ENCODE assay signal across 15 cellular contexts in genomic region chr15:65074946-65075345, GRCh38. TPM values are rescaled to one million over a fixed set of nuclear protein-coding genes. Genes with fewer than 3 reads are reported as not detected.
"Had no signal": no experiment of that assay in that cellular context is flagged by ENCODE, and none has a peak within 500 bp of the region (broad histone marks: within the 10 kb centered on the region; RNA-seq: fewer than 3 reads in every experiment).

No MANE protein-coding gene starts in this region.

RNA-seq across cellular contexts. Expression of gene KBTBD13, which starts 1.6 kb away (rescaled TPM):
- total RNA-seq: activated B cell treated with CpG ODN at 0.5 μM for 24 hours; activated CD4-positive, alpha-beta memory T cell treated with anti-CD3 and anti-CD28 coated beads for 36 hours; activated CD4-positive, alpha-beta memory T cell treated with anti-CD3 and anti-CD28 coated beads, Interleukin-2, amount 10 ng/mL, durations not matched to agents 7 days and 5 days; activated CD4-positive, alpha-beta T cell treated with anti-CD3 and anti-CD28 coated beads for 36 hours; activated CD4-positive, alpha-beta T cell treated with anti-CD3 and anti-CD28 coated beads, Interleukin-2, amount 10 ng/mL, durations not matched to agents 24 days and 14 days; activated CD4-positive, alpha-beta T cell treated with anti-CD3 and anti-CD28 coated beads, Interleukin-2, amount 10 ng/mL, durations not matched to agents 7 days and 5 days; activated CD8-positive, alpha-beta memory T cell treated with anti-CD3 and anti-CD28 coated beads for 36 hours; activated CD8-positive, alpha-beta memory T cell treated with anti-CD3 and anti-CD28 coated beads, Interleukin-2, amount 10 ng/mL, durations not matched to agents 7 days and 5 days; activated CD8-positive, alpha-beta T cell treated with anti-CD3 and anti-CD28 coated beads for 36 hours; activated CD8-positive, alpha-beta T cell treated with anti-CD3 and anti-CD28 coated beads, Interleukin-2, amount 10 ng/mL, durations not matched to agents 7 days and 5 days; T-cell; T-helper 1 cell treated with Interleukin-12 subunit alpha and Interleukin-12 subunit beta and Interleukin-4 antibody, amounts not matched to agents 30 ng/mL and 1 ng/mL, for 36 hours; T-helper 17 cell; T-helper 2 cell treated with Interferon-gamma antibody and Interleukin-4, amounts not matched to agents 100 ng/mL and 5 ng/mL, for 36 hours; WTC11 had no signal

RNA-seq across cellular contexts. Expression of gene RASL12, which starts 7.2 kb away (rescaled TPM):
- total RNA-seq: activated B cell treated with CpG ODN at 0.5 μM for 24 hours; activated CD4-positive, alpha-beta memory T cell treated with anti-CD3 and anti-CD28 coated beads for 36 hours; activated CD4-positive, alpha-beta memory T cell treated with anti-CD3 and anti-CD28 coated beads, Interleukin-2, amount 10 ng/mL, durations not matched to agents 7 days and 5 days; activated CD4-positive, alpha-beta T cell treated with anti-CD3 and anti-CD28 coated beads for 36 hours; activated CD4-positive, alpha-beta T cell treated with anti-CD3 and anti-CD28 coated beads, Interleukin-2, amount 10 ng/mL, durations not matched to agents 24 days and 14 days; activated CD4-positive, alpha-beta T cell treated with anti-CD3 and anti-CD28 coated beads, Interleukin-2, amount 10 ng/mL, durations not matched to agents 7 days and 5 days; activated CD8-positive, alpha-beta memory T cell treated with anti-CD3 and anti-CD28 coated beads for 36 hours; activated CD8-positive, alpha-beta memory T cell treated with anti-CD3 and anti-CD28 coated beads, Interleukin-2, amount 10 ng/mL, durations not matched to agents 7 days and 5 days; activated CD8-positive, alpha-beta T cell treated with anti-CD3 and anti-CD28 coated beads for 36 hours; activated CD8-positive, alpha-beta T cell treated with anti-CD3 and anti-CD28 coated beads, Interleukin-2, amount 10 ng/mL, durations not matched to agents 7 days and 5 days; T-helper 1 cell treated with Interleukin-12 subunit alpha and Interleukin-12 subunit beta and Interleukin-4 antibody, amounts not matched to agents 30 ng/mL and 1 ng/mL, for 36 hours; T-helper 17 cell; T-helper 2 cell treated with Interferon-gamma antibody and Interleukin-4, amounts not matched to agents 100 ng/mL and 5 ng/mL, for 36 hours had no signal

RNA-seq across cellular contexts. Expression of gene SLC51B, which starts 29.8 kb away (rescaled TPM):
- total RNA-seq: activated B cell treated with CpG ODN at 0.5 μM for 24 hours; activated CD4-positive, alpha-beta memory T cell treated with anti-CD3 and anti-CD28 coated beads for 36 hours; activated CD4-positive, alpha-beta memory T cell treated with anti-CD3 and anti-CD28 coated beads, Interleukin-2, amount 10 ng/mL, durations not matched to agents 7 days and 5 days; activated CD4-positive, alpha-beta T cell treated with anti-CD3 and anti-CD28 coated beads for 36 hours; activated CD4-positive, alpha-beta T cell treated with anti-CD3 and anti-CD28 coated beads, Interleukin-2, amount 10 ng/mL, durations not matched to agents 24 days and 14 days; activated CD4-positive, alpha-beta T cell treated with anti-CD3 and anti-CD28 coated beads, Interleukin-2, amount 10 ng/mL, durations not matched to agents 7 days and 5 days; activated CD8-positive, alpha-beta memory T cell treated with anti-CD3 and anti-CD28 coated beads for 36 hours; activated CD8-positive, alpha-beta memory T cell treated with anti-CD3 and anti-CD28 coated beads, Interleukin-2, amount 10 ng/mL, durations not matched to agents 7 days and 5 days; activated CD8-positive, alpha-beta T cell treated with anti-CD3 and anti-CD28 coated beads for 36 hours; activated CD8-positive, alpha-beta T cell treated with anti-CD3 and anti-CD28 coated beads, Interleukin-2, amount 10 ng/mL, durations not matched to agents 7 days and 5 days; T-cell; T-helper 1 cell treated with Interleukin-12 subunit alpha and Interleukin-12 subunit beta and Interleukin-4 antibody, amounts not matched to agents 30 ng/mL and 1 ng/mL, for 36 hours; T-helper 17 cell; T-helper 2 cell treated with Interferon-gamma antibody and Interleukin-4, amounts not matched to agents 100 ng/mL and 5 ng/mL, for 36 hours; WTC11 had no signal
